ENCODE assay signal across 2 cellular contexts in genomic region chr4:8605289-8605688, GRCh38.
TF ChIP-seq lines count a peak whose summit lies in the region.

No MANE protein-coding gene starts in this region.

TF ChIP-seq in HEK293T, 16 proteins besides CTCF, POLR2A, EP300 and RAD21:
- TF ChIP-seq SUZ12 (IDR thresholded peaks at IDR 0.05) (no peak), L3MBTL2 (conservative IDR thresholded peaks at IDR 0.05) (no peak), HDGF (IDR thresholded peaks at IDR 0.05; ENCODE audit: borderline replicate concordance) (no peak), PKNOX1 (IDR thresholded peaks at IDR 0.05) (peak; percentile 54; the same call in 1 of the 2 replicates), TARDBP (IDR thresholded peaks at IDR 0.05) (peak; percentile 93), FOXM1 (IDR thresholded peaks at IDR 0.05; ENCODE audit: borderline replicate concordance) (no peak)

TF ChIP-seq in H1, 55 proteins besides CTCF, POLR2A, EP300 and RAD21:
- TF ChIP-seq CEBPB (IDR thresholded peaks at IDR 0.05; ENCODE audit: low read depth, low read length) = no peak
- TF ChIP-seq CHD2 (IDR thresholded peaks at IDR 0.05; ENCODE audit: low read length) = no peak
- no peak for TF ChIP-seq KDM4A (IDR thresholded peaks at IDR 0.05; ENCODE audit: low read depth, low read length, severe bottlenecking)
- TF ChIP-seq RFX5 (IDR thresholded peaks at IDR 0.05; ENCODE audit: borderline replicate concordance, low read depth, low read length) = no peak
- TF ChIP-seq CREB1 (IDR thresholded peaks at IDR 0.05) = no peak
- TF ChIP-seq, protein P1, sequence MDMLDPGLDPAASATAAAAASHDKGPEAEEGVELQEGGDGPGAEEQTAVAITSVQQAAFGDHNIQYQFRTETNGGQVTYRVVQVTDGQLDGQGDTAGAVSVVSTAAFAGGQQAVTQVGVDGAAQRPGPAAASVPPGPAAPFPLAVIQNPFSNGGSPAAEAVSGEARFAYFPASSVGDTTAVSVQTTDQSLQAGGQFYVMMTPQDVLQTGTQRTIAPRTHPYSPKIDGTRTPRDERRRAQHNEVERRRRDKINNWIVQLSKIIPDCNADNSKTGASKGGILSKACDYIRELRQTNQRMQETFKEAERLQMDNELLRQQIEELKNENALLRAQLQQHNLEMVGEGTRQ (IDR thresholded peaks at IDR 0.05; ENCODE audit: low read length) = no peak
- no peak for TF ChIP-seq SP4 (IDR thresholded peaks at IDR 0.05; ENCODE audit: low read length)
- no peak for TF ChIP-seq PHF8 (conservative IDR thresholded peaks at IDR 0.05; ENCODE audit: low read depth, low read length)
